Comparison of ENCODE assay signal across 2 cellular contexts in the genomic region with DNA sequence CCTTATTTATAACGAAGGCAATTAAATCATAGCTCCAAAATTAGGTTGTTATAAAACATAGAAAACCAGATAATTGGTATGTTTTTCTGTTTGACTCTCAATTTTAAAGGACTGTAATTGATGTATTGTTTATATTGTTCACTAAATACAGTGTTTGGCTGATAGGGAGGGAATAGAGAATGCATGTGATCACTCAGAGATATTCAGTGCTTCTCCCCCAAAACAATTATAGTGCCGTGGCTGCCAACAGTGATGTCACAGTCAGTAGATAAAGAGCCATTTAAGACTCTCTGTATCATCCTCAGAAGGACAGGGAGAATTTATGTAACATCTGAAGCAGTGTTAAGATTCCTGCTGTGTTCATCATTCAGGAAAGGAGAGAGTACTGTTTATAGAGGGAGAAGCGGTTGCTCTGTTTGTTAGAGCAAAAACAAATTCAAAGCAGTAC.
A peak's percentile ranks its signal among the peaks of the same experiment; 100 is the strongest.
TF ChIP-seq lines count a peak whose summit lies in the region.

No MANE protein-coding gene starts in this region.

TF ChIP-seq in IMR-90, 13 proteins besides CTCF, POLR2A, EP300 and RAD21:
- TF ChIP-seq CEBPB (IDR thresholded peaks at IDR 0.05; ENCODE audit: low read depth, low read length) (no peak), BHLHE40 (IDR thresholded peaks at IDR 0.05; ENCODE audit: low read depth, low read length) (peak; percentile 4; the same call in 1 of the 2 replicates)

TF ChIP-seq in K562, 482 proteins besides CTCF, POLR2A, EP300 and RAD21:
- TF ChIP-seq CREM (IDR thresholded peaks at IDR 0.05; ENCODE audit: low read depth) (peak; percentile 47), BCL6 (CRISPR knock-in tag; IDR thresholded peaks at IDR 0.05) (no peak), ESRRA (IDR thresholded peaks at IDR 0.05; ENCODE audit: borderline replicate concordance, low read depth) (no peak), KAT8 (IDR thresholded peaks at IDR 0.05; ENCODE audit: low read depth) (no peak), CSDE1 (IDR thresholded peaks at IDR 0.05) (no peak), MCM5 (IDR thresholded peaks at IDR 0.05; ENCODE audit: low read depth) (no peak), MEIS2 (IDR thresholded peaks at IDR 0.05; ENCODE audit: partially characterized antibody) (peak; percentile 27), EGR1 (conservative IDR thresholded peaks at IDR 0.05) (no peak), ATF1 (CRISPR knock-in tag; IDR thresholded peaks at IDR 0.05) (no peak), ATF1 (tag; IDR thresholded peaks at IDR 0.05) (peak; percentile 46; the same call in 1 of the 2 replicates)
- TF ChIP-seq, protein P1, sequence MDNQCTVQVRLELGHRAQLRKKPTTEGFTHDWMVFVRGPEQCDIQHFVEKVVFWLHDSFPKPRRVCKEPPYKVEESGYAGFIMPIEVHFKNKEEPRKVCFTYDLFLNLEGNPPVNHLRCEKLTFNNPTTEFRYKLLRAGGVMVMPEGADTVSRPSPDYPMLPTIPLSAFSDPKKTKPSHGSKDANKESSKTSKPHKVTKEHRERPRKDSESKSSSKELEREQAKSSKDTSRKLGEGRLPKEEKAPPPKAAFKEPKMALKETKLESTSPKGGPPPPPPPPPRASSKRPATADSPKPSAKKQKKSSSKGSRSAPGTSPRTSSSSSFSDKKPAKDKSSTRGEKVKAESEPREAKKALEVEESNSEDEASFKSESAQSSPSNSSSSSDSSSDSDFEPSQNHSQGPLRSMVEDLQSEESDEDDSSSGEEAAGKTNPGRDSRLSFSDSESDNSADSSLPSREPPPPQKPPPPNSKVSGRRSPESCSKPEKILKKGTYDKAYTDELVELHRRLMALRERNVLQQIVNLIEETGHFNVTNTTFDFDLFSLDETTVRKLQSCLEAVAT (IDR thresholded peaks at IDR 0.05) = no peak
